Comparison of ENCODE assay signal across 1 cellular context in the genomic region with DNA sequence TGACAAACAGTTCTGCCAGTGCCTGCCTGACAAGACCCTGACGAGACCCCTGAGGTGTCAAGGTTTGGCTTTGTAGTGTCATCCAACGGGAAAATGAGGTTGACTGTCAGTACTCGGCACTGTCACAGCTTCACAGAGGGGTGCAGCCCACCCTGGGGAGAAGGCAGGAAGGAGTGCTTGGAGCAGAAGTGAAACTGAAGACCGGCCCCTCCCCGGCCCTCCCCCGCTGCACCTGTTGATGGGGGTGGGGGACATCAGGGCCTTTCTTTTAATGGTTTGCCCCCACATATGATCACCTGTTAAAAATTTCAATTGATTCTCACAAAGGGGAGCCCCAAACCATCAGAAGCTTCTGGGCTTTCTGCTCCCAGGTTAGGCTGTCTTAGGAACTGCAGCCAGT.
TF ChIP-seq lines count a peak whose summit lies in the region.

No MANE protein-coding gene starts in this region.

TF ChIP-seq in GM23338, 12 proteins besides CTCF, POLR2A, EP300 and RAD21:
- TF ChIP-seq, protein P1, sequence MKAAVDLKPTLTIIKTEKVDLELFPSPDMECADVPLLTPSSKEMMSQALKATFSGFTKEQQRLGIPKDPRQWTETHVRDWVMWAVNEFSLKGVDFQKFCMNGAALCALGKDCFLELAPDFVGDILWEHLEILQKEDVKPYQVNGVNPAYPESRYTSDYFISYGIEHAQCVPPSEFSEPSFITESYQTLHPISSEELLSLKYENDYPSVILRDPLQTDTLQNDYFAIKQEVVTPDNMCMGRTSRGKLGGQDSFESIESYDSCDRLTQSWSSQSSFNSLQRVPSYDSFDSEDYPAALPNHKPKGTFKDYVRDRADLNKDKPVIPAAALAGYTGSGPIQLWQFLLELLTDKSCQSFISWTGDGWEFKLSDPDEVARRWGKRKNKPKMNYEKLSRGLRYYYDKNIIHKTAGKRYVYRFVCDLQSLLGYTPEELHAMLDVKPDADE (IDR thresholded peaks at IDR 0.05): no peak
- TF ChIP-seq CREB1 (CRISPR knock-in tag; IDR thresholded peaks at IDR 0.05; ENCODE audit: low read depth) (no peak), NANOG (IDR thresholded peaks at IDR 0.05; ENCODE audit: borderline replicate concordance) (no peak), ZNF331 (CRISPR knock-in tag; IDR thresholded peaks at IDR 0.05; ENCODE audit: low read depth) (no peak), REST (IDR thresholded peaks at IDR 0.05; ENCODE audit: unreplicated experiment) (no peak), STAT1 (IDR thresholded peaks at IDR 0.05; ENCODE audit: unreplicated experiment) (no peak), EZH2phosphoT487 (IDR thresholded peaks at IDR 0.05; ENCODE audit: unreplicated experiment) (no peak), ZNF114 (CRISPR knock-in tag; IDR thresholded peaks at IDR 0.05) (no peak), POLR2AphosphoS5 (IDR thresholded peaks at IDR 0.05; ENCODE audit: low read depth) (no peak), EZH2 (IDR thresholded peaks at IDR 0.05; ENCODE audit: low read depth, unreplicated experiment) (no peak), JUNB (IDR thresholded peaks at IDR 0.05; ENCODE audit: unreplicated experiment) (no peak)
- TF ChIP-seq, protein P2, sequence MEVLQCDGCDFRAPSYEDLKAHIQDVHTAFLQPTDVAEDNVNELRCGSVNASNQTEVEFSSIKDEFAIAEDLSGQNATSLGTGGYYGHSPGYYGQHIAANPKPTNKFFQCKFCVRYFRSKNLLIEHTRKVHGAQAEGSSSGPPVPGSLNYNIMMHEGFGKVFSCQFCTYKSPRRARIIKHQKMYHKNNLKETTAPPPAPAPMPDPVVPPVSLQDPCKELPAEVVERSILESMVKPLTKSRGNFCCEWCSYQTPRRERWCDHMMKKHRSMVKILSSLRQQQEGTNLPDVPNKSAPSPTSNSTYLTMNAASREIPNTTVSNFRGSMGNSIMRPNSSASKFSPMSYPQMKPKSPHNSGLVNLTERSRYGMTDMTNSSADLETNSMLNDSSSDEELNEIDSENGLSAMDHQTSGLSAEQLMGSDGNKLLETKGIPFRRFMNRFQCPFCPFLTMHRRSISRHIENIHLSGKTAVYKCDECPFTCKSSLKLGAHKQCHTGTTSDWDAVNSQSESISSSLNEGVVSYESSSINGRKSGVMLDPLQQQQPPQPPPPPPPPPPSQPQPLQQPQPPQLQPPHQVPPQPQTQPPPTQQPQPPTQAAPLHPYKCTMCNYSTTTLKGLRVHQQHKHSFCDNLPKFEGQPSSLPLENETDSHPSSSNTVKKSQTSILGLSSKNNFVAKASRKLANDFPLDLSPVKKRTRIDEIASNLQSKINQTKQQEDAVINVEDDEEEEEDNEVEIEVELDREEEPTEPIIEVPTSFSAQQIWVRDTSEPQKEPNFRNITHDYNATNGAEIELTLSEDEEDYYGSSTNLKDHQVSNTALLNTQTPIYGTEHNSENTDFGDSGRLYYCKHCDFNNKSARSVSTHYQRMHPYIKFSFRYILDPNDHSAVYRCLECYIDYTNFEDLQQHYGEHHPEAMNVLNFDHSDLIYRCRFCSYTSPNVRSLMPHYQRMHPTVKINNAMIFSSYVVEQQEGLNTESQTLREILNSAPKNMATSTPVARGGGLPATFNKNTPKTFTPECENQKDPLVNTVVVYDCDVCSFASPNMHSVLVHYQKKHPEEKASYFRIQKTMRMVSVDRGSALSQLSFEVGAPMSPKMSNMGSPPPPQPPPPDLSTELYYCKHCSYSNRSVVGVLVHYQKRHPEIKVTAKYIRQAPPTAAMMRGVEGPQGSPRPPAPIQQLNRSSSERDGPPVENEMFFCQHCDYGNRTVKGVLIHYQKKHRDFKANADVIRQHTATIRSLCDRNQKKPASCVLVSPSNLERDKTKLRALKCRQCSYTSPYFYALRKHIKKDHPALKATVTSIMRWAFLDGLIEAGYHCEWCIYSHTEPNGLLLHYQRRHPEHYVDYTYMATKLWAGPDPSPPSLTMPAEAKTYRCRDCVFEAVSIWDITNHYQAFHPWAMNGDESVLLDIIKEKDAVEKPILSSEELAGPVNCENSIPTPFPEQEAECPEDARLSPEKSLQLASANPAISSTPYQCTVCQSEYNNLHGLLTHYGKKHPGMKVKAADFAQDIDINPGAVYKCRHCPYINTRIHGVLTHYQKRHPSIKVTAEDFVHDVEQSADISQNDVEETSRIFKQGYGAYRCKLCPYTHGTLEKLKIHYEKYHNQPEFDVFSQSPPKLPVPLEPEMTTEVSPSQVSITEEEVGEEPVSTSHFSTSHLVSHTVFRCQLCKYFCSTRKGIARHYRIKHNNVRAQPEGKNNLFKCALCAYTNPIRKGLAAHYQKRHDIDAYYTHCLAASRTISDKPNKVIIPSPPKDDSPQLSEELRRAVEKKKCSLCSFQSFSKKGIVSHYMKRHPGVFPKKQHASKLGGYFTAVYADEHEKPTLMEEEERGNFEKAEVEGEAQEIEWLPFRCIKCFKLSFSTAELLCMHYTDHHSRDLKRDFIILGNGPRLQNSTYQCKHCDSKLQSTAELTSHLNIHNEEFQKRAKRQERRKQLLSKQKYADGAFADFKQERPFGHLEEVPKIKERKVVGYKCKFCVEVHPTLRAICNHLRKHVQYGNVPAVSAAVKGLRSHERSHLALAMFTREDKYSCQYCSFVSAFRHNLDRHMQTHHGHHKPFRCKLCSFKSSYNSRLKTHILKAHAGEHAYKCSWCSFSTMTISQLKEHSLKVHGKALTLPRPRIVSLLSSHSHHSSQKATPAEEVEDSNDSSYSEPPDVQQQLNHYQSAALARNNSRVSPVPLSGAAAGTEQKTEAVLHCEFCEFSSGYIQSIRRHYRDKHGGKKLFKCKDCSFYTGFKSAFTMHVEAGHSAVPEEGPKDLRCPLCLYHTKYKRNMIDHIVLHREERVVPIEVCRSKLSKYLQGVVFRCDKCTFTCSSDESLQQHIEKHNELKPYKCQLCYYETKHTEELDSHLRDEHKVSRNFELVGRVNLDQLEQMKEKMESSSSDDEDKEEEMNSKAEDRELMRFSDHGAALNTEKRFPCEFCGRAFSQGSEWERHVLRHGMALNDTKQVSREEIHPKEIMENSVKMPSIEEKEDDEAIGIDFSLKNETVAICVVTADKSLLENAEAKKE (CRISPR knock-in tag; IDR thresholded peaks at IDR 0.05): no peak
TF ChIP-seq in GM23338: peak in this region for 0.
